Comparison of ENCODE assay signal across 16 cellular contexts in genomic region chr7:155119801-155120382, GRCh38. TPM values are rescaled to one million over a fixed set of nuclear protein-coding genes. Genes with fewer than 3 reads are reported as not detected.
"Had no signal": no experiment of that assay in that cellular context is flagged by ENCODE, and none has a peak within 500 bp of the region (broad histone marks: within the 10 kb centered on the region; RNA-seq: fewer than 3 reads in every experiment).

No MANE protein-coding gene starts in this region.

- ATAC-seq: pancreas had no signal

- H3K4me1 ChIP-seq: ascending aorta, pancreas, testis, uterus had no signal

- DNase-seq: activated CD4-positive, alpha-beta memory T cell treated with anti-CD3 and anti-CD28 coated beads for 36 hours; cortex of kidney; effector CD8-positive, alpha-beta T cell; kidney glomerular epithelial cell; pancreas; stimulated activated CD4-positive, alpha-beta T cell treated with anti-CD3 and anti-CD28 coated beads, Interleukin-15, amount 100 ng/mL, for 24 hours; stimulated activated CD4-positive, alpha-beta T cell treated with anti-CD3 and anti-CD28 coated beads, Interleukin-4, amount 100 ng/mL, for 24 hours; testis; uterus had no signal

- H3K4me2 ChIP-seq: hepatocyte had no signal

- FAIRE-seq: pancreas had no signal

- H3K27me3 ChIP-seq: ascending aorta, hepatocyte, testis, uterus had no signal

- H3K9me3 ChIP-seq: pancreas, testis, uterus had no signal

- H3K27ac ChIP-seq: ascending aorta, hepatocyte, pancreas, testis, uterus had no signal

- H3K36me3 ChIP-seq: ascending aorta, pancreas, uterus had no signal

- H3K4me3 ChIP-seq: ascending aorta, hepatocyte, pancreas, testis, uterus had no signal

- H2AFZ ChIP-seq: hepatocyte had no signal

- H3K79me2 ChIP-seq: hepatocyte had no signal

RNA-seq across cellular contexts. Expression of gene HTR5A, which starts 49.8 kb away (rescaled TPM):
- total RNA-seq: activated CD4-positive, alpha-beta memory T cell treated with anti-CD3 and anti-CD28 coated beads for 36 hours; ascending aorta; cardiac septum; epithelial cell of proximal tubule; hepatocyte; lower leg skin; pancreas; renal cortical epithelial cell; skeletal muscle tissue; uterus had no signal
- polyA plus RNA-seq: hepatocyte, pancreas had no signal
